Comparison of ENCODE assay signal across 8 cellular contexts in genomic region chr14:104768437-104769323, GRCh38. TPM values are rescaled to one million over a fixed set of nuclear protein-coding genes. Genes with fewer than 3 reads are reported as not detected.
DNase-seq lines count a peak whose midpoint lies in the region; ATAC-seq and TF ChIP-seq lines count a peak whose summit lies in the region.

No MANE protein-coding gene starts in this region.

- no peaks in the 10 kb centered on the region for H3K27me3 ChIP-seq in adrenal gland

- H3K4me3 ChIP-seq in adrenal gland, result no peak overlapping the region

- H3K9me3 ChIP-seq in adrenal gland (replicated peaks in 1 of 3), result no peaks in the 10 kb centered on the region

- no peak for TF ChIP-seq POLR2A in adrenal gland (IDR thresholded peaks at IDR 0.05)

- H3K27ac ChIP-seq in adrenal gland, result peak overlapping the region in 3 of 5 donors; percentile 21 to 74 (median 67)

- peak; percentile 71 to 95 (median 91) for TF ChIP-seq CTCF in adrenal gland (IDR thresholded peaks at IDR 0.05)

- H3K4me1 ChIP-seq in adrenal gland (replicated peaks in 1 of 2), result peaks cover 0 to 4% of the 10 kb centered on the region in 2 donors

- WGBS in adrenal gland, 4 donors, result 14 to 36% (median 23%) methylated on average over 5 to 25 of the region's 25 CpGs

- H3K36me3 ChIP-seq in adrenal gland (replicated peaks in 1 of 2), result peaks cover 0 to 29% of the 10 kb centered on the region in 2 donors

- ATAC-seq in left ventricle myocardium superior, result peak; percentile 90
- no peak for ATAC-seq in GM21381 (IDR thresholded peaks at IDR 0.05; ENCODE audit: unreplicated experiment)

- intact Hi-C loops in adrenal gland (cut with DNase I), result no loop called here
- intact Hi-C loops in left ventricle myocardium superior (cut with micrococcal nuclease), result loop anchor here (10.0 kb wide), 1 partner anchor 56 kb away; no protein-coding TSS in a partner anchor

- DNase-seq in DMS114 treated with DMSO at 0.1 percent for 48 hours (lab: John Stamatoyannopoulos, UW; ENCODE audit: unreplicated experiment) (peak; percentile 38), H4 (ENCODE audit: low spot score) (peak; percentile 72), NCI-H1092 (lab: John Stamatoyannopoulos, UW) (peak; percentile 64), T-helper 1 cell (peak; percentile 73 to 88 (median 81)), adrenal gland (peak; percentile 87 to 97 (median 91)), left ventricle myocardium superior (peak; percentile 94), putamen (ENCODE audit: low spot score) (peak; percentile 68)

RNA-seq across cellular contexts. Expression of gene SIVA1, which starts 15.7 kb away (rescaled TPM):
- total RNA-seq in H4 (2014; rRNA removed; shearing (Covaris generic)), result 286 and 381 TPM in 2 replicates
- 100 to 1,000 TPM in 4 of 8 donors, 10 to 100 TPM in 4; 43.9 to 294 (median 140) TPM for total RNA-seq in adrenal gland
- 100 to 1,000 TPM in 1 of 3 donors, 10 to 100 TPM in 1, 1 to 10 TPM in 1; 2.0 to 120 (median 86.8) TPM for polyA plus RNA-seq in adrenal gland
- 65.1 TPM for total RNA-seq in left ventricle myocardium superior

RNA-seq across cellular contexts. Expression of gene AKT1, which starts 26.9 kb away (rescaled TPM):
- 86.5 and 127 TPM in 2 replicates for total RNA-seq in H4 (2014; rRNA removed; shearing (Covaris generic))
- 100 to 1,000 TPM; 155 to 300 (median 195) TPM for total RNA-seq in adrenal gland
- 100 to 1,000 TPM in 2 of 3 donors, 10 to 100 TPM in 1; 97.5 to 244 (median 230) TPM for polyA plus RNA-seq in adrenal gland
- total RNA-seq in left ventricle myocardium superior, result 142 TPM

RNA-seq across cellular contexts. Expression of gene ZBTB42, which starts 32.2 kb away (rescaled TPM):
- total RNA-seq in H4 (2014; rRNA removed; shearing (Covaris generic)), result 0.83 and 2.9 TPM in 2 replicates
- 10 to 100 TPM in 3 of 8 donors, 1 to 10 TPM in 5; 3.5 to 13.9 (median 9.4) TPM for total RNA-seq in adrenal gland
- polyA plus RNA-seq in adrenal gland, result 1 to 10 TPM; 1.2 to 2.3 (median 1.6) TPM
- 5.3 TPM for total RNA-seq in left ventricle myocardium superior

RNA-seq across cellular contexts. Expression of gene ADSS1, which starts 44.7 kb away (rescaled TPM):
- 3.7 and 4.0 TPM in 2 replicates for total RNA-seq in H4 (2014; rRNA removed; shearing (Covaris generic))
- total RNA-seq in adrenal gland (10 to 100 TPM in 6 of 8 donors, 1 to 10 TPM in 2; 6.9 to 39.1 (median 18.2) TPM), left ventricle myocardium superior (226 TPM)
- polyA plus RNA-seq in adrenal gland, result 10 to 100 TPM in 2 of 3 donors, 1 to 10 TPM in 1; 5.6 to 20.1 (median 16.7) TPM

Comparison
In these comparisons a context has a peak if more than half of its experiments do, and no peak if none do; other contexts are left out.
1. DNase-seq: peak in every context shown above with its lines; median percentile 94 in left ventricle myocardium superior; 91 in adrenal gland; 81 in T-helper 1 cell; 72 in H4; 68 in putamen; 64 in NCI-H1092; 38 in DMS114 treated with DMSO at 0.1 percent for 48 hours.